Comparison of ENCODE assay signal across 23 cellular contexts in genomic region chr2:242046184-242046826, GRCh38.
DNase-seq lines count a peak whose midpoint lies in the region; ATAC-seq and TF ChIP-seq lines count a peak whose summit lies in the region.
"Had no signal": no experiment of that assay in that cellular context is flagged by ENCODE, and none has a peak within 500 bp of the region (broad histone marks: within the 10 kb centered on the region; RNA-seq: fewer than 3 reads in every experiment).

No MANE protein-coding gene starts in this region.

- TF ChIP-seq CTCF in IMR-90 (conservative IDR thresholded peaks at IDR 0.05; ENCODE audit: low read depth, low read length) (no peak), fibroblast of villous mesenchyme (IDR thresholded peaks at IDR 0.05; ENCODE audit: insufficient read depth, low read depth, low read length) (no peak), nephron (IDR thresholded peaks at IDR 0.05; ENCODE audit: unreplicated experiment in 3 of 3) (no peak), GM10248 (IDR thresholded peaks at IDR 0.05; ENCODE audit: control extremely low read depth, extremely low read depth, low read depth, missing control alignments) (no peak)

- CTCF ChIA-PET in IMR-90 (lab: Yijun Ruan, JAX) (no interaction called here), GM10248 (lab: Yijun Ruan, JAX) (no interaction called here)

- POLR2A ChIA-PET in IMR-90 (lab: Charles Lee; ENCODE audit: unreplicated experiment) = no interaction called here
- POLR2A ChIA-PET in GM10248 (lab: Yijun Ruan, JAX) = no interaction called here

- no peak overlapping the region for H4K5ac ChIP-seq in IMR-90 (ENCODE audit: low read depth, low read length)

- H3K79me1 ChIP-seq in IMR-90 (ENCODE audit: low read depth in 1 of 2, low read length in 2 of 2) = no peaks in the 10 kb centered on the region

- H3K23ac ChIP-seq in IMR-90 (ENCODE audit: low read depth, low read length) = no peak overlapping the region

- H2BK5ac ChIP-seq in IMR-90 (ENCODE audit: low read depth, low read length, poor library complexity, severe bottlenecking) = no peak overlapping the region

- no peak overlapping the region for H3K4ac ChIP-seq in IMR-90 (ENCODE audit: low read depth, low read length)

- H4K20me1 ChIP-seq in GM23248 (ENCODE audit: insufficient read depth) (no peaks in the 10 kb centered on the region), IMR-90 (ENCODE audit: insufficient read depth, low read length) (no peaks in the 10 kb centered on the region)

- peaks cover 10% of the 10 kb centered on the region for H3K36me3 Mint-ChIP-seq in nephron (ENCODE audit: low read depth)

- no peak for ATAC-seq in IMR-90 (ENCODE audit: low read depth)
- ATAC-seq: GM12878, heart right ventricle had no signal

- H3K79me2 ChIP-seq in GM23248 (ENCODE audit: insufficient read depth) = no peaks in the 10 kb centered on the region

- no peak overlapping the region for H3K9ac ChIP-seq in GM23248
- H3K9ac ChIP-seq in IMR-90 (ENCODE audit: low read depth, low read length) = no peak overlapping the region

- peak overlapping the region; percentile 43 to 71 (median 53) for H3K4me3 Mint-ChIP-seq in nephron
- H3K4me3 Mint-ChIP-seq: HFFc6; stimulated activated naive CD8-positive, alpha-beta T cell treated with anti-CD3 and anti-CD28 coated beads, Interleukin-15, Interleukin-2, amounts not matched to agents 100 ng/mL and 50 ng/mL, for 24 hours had no signal

- peaks cover 52% of the 10 kb centered on the region for H3K27me3 ChIP-seq in GM23248 (replicated peaks; ENCODE audit: insufficient read depth)
- H3K27me3 ChIP-seq in IMR-90 (ENCODE audit: control insufficient read depth, insufficient read depth, low read length) = peaks cover 41% of the 10 kb centered on the region
- H3K27me3 ChIP-seq: thyroid gland had no signal

- no peak for TF ChIP-seq POLR2A in IMR-90 (IDR thresholded peaks at IDR 0.05; ENCODE audit: low read depth, low read length)

- H2AFZ ChIP-seq in GM23248 (no peak overlapping the region), IMR-90 (replicated peaks; ENCODE audit: low read length, poor library complexity) (no peak overlapping the region)

- no peak overlapping the region for H2BK20ac ChIP-seq in IMR-90 (ENCODE audit: low read depth, low read length)

- H3K4me2 ChIP-seq in GM23248 (ENCODE audit: unreplicated experiment) = peak overlapping the region; percentile 39
- H3K4me2 ChIP-seq in IMR-90 (ENCODE audit: low read depth, low read length) = peak overlapping the region; percentile 79

- in situ Hi-C loops in GM23248 (cut with MboI) = no loop called here
- in situ Hi-C loops in IMR-90 (cut with MboI; ENCODE audit: low sequenced_read_pairs) = no loop called here

- intact Hi-C loops in IMR-90 (cut with micrococcal nuclease) = no loop called here

- H2AK5ac ChIP-seq in IMR-90 (ENCODE audit: low read depth, low read length) = no peak overlapping the region

- H2AK9ac ChIP-seq in IMR-90 (replicated peaks; ENCODE audit: low read depth, low read length, poor library complexity) = no peak overlapping the region

- H3K9me1 ChIP-seq in IMR-90 (ENCODE audit: insufficient read depth, low read length) = no peaks in the 10 kb centered on the region

- no peak overlapping the region for H4K8ac ChIP-seq in IMR-90 (ENCODE audit: low read depth in 2 of 2, low read length in 2 of 2)

- no peak overlapping the region for H2BK120ac ChIP-seq in IMR-90 (ENCODE audit: low read depth, low read length)

- no peak for TF ChIP-seq RAD21 in IMR-90 (IDR thresholded peaks at IDR 0.05; ENCODE audit: low read length)

- H3K14ac ChIP-seq in IMR-90 (replicated peaks; ENCODE audit: low read depth, low read length) = no peak overlapping the region

- no TSS peak for BruUV-seq in IMR-90 (replicated peaks; lab: Mats Ljungman, UMichigan)

- H3K9me3 Mint-ChIP-seq in nephron = peaks cover 24% of the 10 kb centered on the region
- H3K9me3 Mint-ChIP-seq: stimulated activated naive CD8-positive, alpha-beta T cell treated with anti-CD3 and anti-CD28 coated beads, Interleukin-15, Interleukin-2, amounts not matched to agents 100 ng/mL and 50 ng/mL, for 24 hours had no signal

- no peak overlapping the region; the same call in 1 of the 2 replicates for H3K56ac ChIP-seq in IMR-90 (ENCODE audit: extremely low read depth, insufficient read depth, low read length)

- no peak overlapping the region for H3K27ac Mint-ChIP-seq in nephron
- H3K27ac Mint-ChIP-seq: HFFc6; stimulated activated naive CD8-positive, alpha-beta T cell treated with anti-CD3 and anti-CD28 coated beads, Interleukin-15, Interleukin-2, amounts not matched to agents 100 ng/mL and 50 ng/mL, for 24 hours had no signal

- H3K9me3 ChIP-seq in GM23248 (ENCODE audit: low read depth) = no peaks in the 10 kb centered on the region
- peaks cover 8% of the 10 kb centered on the region for H3K9me3 ChIP-seq in IMR-90 (ENCODE audit: control insufficient read depth, insufficient read depth, low read length)
- H3K9me3 ChIP-seq: thyroid gland had no signal

- H4K91ac ChIP-seq in IMR-90 (ENCODE audit: insufficient read depth, low read depth, low read length) = no peak overlapping the region

- H3K36me3 ChIP-seq in GM23248 (ENCODE audit: low read depth) = no peaks in the 10 kb centered on the region
- no peaks in the 10 kb centered on the region for H3K36me3 ChIP-seq in IMR-90 (ENCODE audit: control insufficient read depth, insufficient read depth, low read length)
- H3K36me3 ChIP-seq: cardiac muscle cell, heart right ventricle, spleen, thyroid gland had no signal

- peaks cover 82% of the 10 kb centered on the region for H3K27me3 Mint-ChIP-seq in nephron (ENCODE audit: low read depth)

- no peak for DNase-seq in GM23248
- DNase-seq in IMR-90 = no peak
- DNase-seq in fibroblast of villous mesenchyme (ENCODE audit: low read depth) = no peak
- DNase-seq in putamen (ENCODE audit: low spot score) = no peak
- DNase-seq in A172 (ENCODE audit: low spot score) = no peak
- DNase-seq in GM10248 (ENCODE audit: extremely low spot score) = no peak
- DNase-seq: activated CD4-positive, alpha-beta T cell treated with anti-CD3 and anti-CD28 coated beads, Interleukin-2, amount 50 U/mL, for 48 hours; DMS79 treated with DMSO at 0.1 percent for 48 hours; heart right ventricle; HFFc6; NCI-H1105; NCI-H2029 treated with DMSO at 0.1 percent for 48 hours; NCI-H446; occipital lobe; OCI-M1; SHP77; spleen; stimulated activated CD4-positive, alpha-beta T cell treated with anti-CD3 and anti-CD28 coated beads, Interleukin-4, amount 100 ng/mL, for 24 hours; thyroid gland had no signal

- no peaks in the 10 kb centered on the region for H3K4me1 ChIP-seq in GM23248 (ENCODE audit: insufficient read depth)
- no peaks in the 10 kb centered on the region for H3K4me1 ChIP-seq in IMR-90 (ENCODE audit: control insufficient read depth, insufficient read depth, low read length)
- H3K4me1 ChIP-seq: heart right ventricle, spleen, thyroid gland had no signal

- no peak overlapping the region for H3K18ac ChIP-seq in IMR-90 (ENCODE audit: low read depth, low read length)

- dilution Hi-C loops in IMR-90 (cut with HindIII; ENCODE audit: low sequenced_read_pairs, unreplicated experiment) = no loop called here

- H3K4me1 Mint-ChIP-seq in nephron = peaks cover 22% of the 10 kb centered on the region

- H3K27ac ChIP-seq in GM23248 (no peak overlapping the region), IMR-90 (ENCODE audit: insufficient read depth, low read length) (no peak overlapping the region)
- H3K27ac ChIP-seq: cardiac muscle cell, heart right ventricle, spleen, thyroid gland had no signal

- H3K4me3 ChIP-seq in GM23248 (peak overlapping the region; percentile 19), IMR-90 (ENCODE audit: insufficient read depth, low read depth, low read length) (peak overlapping the region; percentile 27; the same call in 1 of the 2 replicates), fibroblast of villous mesenchyme (ENCODE audit: low read depth, low read length) (peak overlapping the region; percentile 9)
- H3K4me3 ChIP-seq: cardiac muscle cell, GM12878, heart right ventricle, spleen, thyroid gland had no signal

- 43 to 52% methylated on average over 17 to 21 of the region's 39 CpGs for WGBS in GM23248 (ENCODE audit: low coverage in 1 of 2, low lambda C conversion rate in 2 of 2, missing lambda C conversion rate in 2 of 2), 2 experiments
- WGBS in IMR-90 (ENCODE audit: extremely low coverage in 2 of 2, insufficient read length in 1 of 2), 2 experiments = no CpG with 5 or more reads among the region's 39 CpGs

- H3F3A ChIP-seq in GM23248 (ENCODE audit: insufficient read depth) = no peaks in the 10 kb centered on the region

- no peaks in the 10 kb centered on the region for H3K9me2 ChIP-seq in GM23248 (ENCODE audit: insufficient read depth)

- no peak overlapping the region for H2BK15ac ChIP-seq in IMR-90 (ENCODE audit: low read depth, low read length)

TF ChIP-seq in IMR-90, 13 proteins besides CTCF, POLR2A, EP300 and RAD21:
- TF ChIP-seq CHD1 (IDR thresholded peaks at IDR 0.05; ENCODE audit: low read depth, low read length) (no peak), MAFK (IDR thresholded peaks at IDR 0.05; ENCODE audit: low read depth, low read length) (no peak), MXI1 (IDR thresholded peaks at IDR 0.05; ENCODE audit: borderline replicate concordance, low read depth, low read length) (no peak), NFE2L2 (IDR thresholded peaks at IDR 0.05; ENCODE audit: low read depth, low read length) (no peak), ELK1 (IDR thresholded peaks at IDR 0.05; ENCODE audit: borderline replicate concordance, low read depth, low read length) (no peak), CEBPB (IDR thresholded peaks at IDR 0.05; ENCODE audit: low read depth, low read length) (no peak), USF2 (IDR thresholded peaks at IDR 0.05; ENCODE audit: low read depth, low read length) (no peak), SMC3 (IDR thresholded peaks at IDR 0.05; ENCODE audit: low read depth, low read length) (no peak)
